In genomic region chr1:40404670-40405462, GRCh38 we compare ENCODE assay signal across 8 cellular contexts. TPM values are rescaled to one million over a fixed set of nuclear protein-coding genes. Genes with fewer than 3 reads are reported as not detected.
A peak's percentile ranks its signal among the peaks of the same experiment; 100 is the strongest.
DNase-seq lines count a peak whose midpoint lies in the region; ATAC-seq and TF ChIP-seq lines count a peak whose summit lies in the region.

No MANE protein-coding gene starts in this region.

- no peak overlapping the region for H3K4me3 Mint-ChIP-seq in CD14-positive monocyte
- no peak overlapping the region for H3K4me3 Mint-ChIP-seq in activated CD8-positive, alpha-beta T cell treated with anti-CD3 and anti-CD28 coated beads, Interleukin-2, amount 10 ng/mL, durations not matched to agents 7 days and 5 days

- no peaks in the 10 kb centered on the region for H3K27me3 ChIP-seq in prostate gland (replicated peaks; ENCODE audit: insufficient read depth)

- H3K36me3 ChIP-seq in prostate gland, result no peaks in the 10 kb centered on the region

- H3K4me1 ChIP-seq in prostate gland (replicated peaks), result no peaks in the 10 kb centered on the region

- peak overlapping the region in 5 of 7 donors; percentile 9 to 94 (median 88) for H3K27ac Mint-ChIP-seq in CD14-positive monocyte
- H3K27ac Mint-ChIP-seq in activated CD8-positive, alpha-beta T cell treated with anti-CD3 and anti-CD28 coated beads, Interleukin-2, amount 10 ng/mL, durations not matched to agents 7 days and 5 days, result peak overlapping the region; percentile 75

- POLR2A ChIA-PET in activated CD8-positive, alpha-beta T cell treated with anti-CD3 and anti-CD28 coated beads, Interleukin-2, amount 10 ng/mL, durations not matched to agents 7 days and 5 days (lab: Charles Lee), result interaction anchor here (1.1 to 8.9 kb wide), 5 partner anchors 10 to 243 kb away, joined by 3 to 149 read pairs (median 7); partner anchors contain the start of genes RLF and SMAP2

- TF ChIP-seq CTCF in CD14-positive monocyte (IDR thresholded peaks at IDR 0.05) (peak; percentile 89), GM13977 (IDR thresholded peaks at IDR 0.05; ENCODE audit: extremely low read depth, insufficient read depth, missing control alignments) (peak; percentile 75), fibroblast of villous mesenchyme (IDR thresholded peaks at IDR 0.05; ENCODE audit: insufficient read depth, low read depth, low read length) (peak; percentile 71), prostate gland (IDR thresholded peaks at IDR 0.05) (peak; percentile 66 to 91 (median 84))

- peaks cover 0 to 3% (median 0%) of the 10 kb centered on the region in 3 donors for H3K27me3 Mint-ChIP-seq in CD14-positive monocyte (ENCODE audit: low read depth in 3 of 3)
- H3K27me3 Mint-ChIP-seq in activated CD8-positive, alpha-beta T cell treated with anti-CD3 and anti-CD28 coated beads, Interleukin-2, amount 10 ng/mL, durations not matched to agents 7 days and 5 days (ENCODE audit: low read depth), result no peaks in the 10 kb centered on the region

- WGBS in prostate gland, result 48% methylated on average over 11 of the region's 11 CpGs

- in situ Hi-C loops in GM13977 (cut with MboI; ENCODE audit: low pct_unique_long_range_greater_than_20kb, low sequenced_read_pairs, unreplicated experiment), result loop anchor here (10.0 kb wide), 2 partner anchors 50 to 260 kb away; no protein-coding TSS in a partner anchor

- H3K4me3 ChIP-seq in fibroblast of villous mesenchyme (ENCODE audit: low read depth, low read length), result no peak overlapping the region
- no peak overlapping the region for H3K4me3 ChIP-seq in prostate gland

- peaks cover 59 to 69% of the 10 kb centered on the region in 2 donors for H3K36me3 Mint-ChIP-seq in CD14-positive monocyte
- peaks cover 34% of the 10 kb centered on the region for H3K36me3 Mint-ChIP-seq in activated CD8-positive, alpha-beta T cell treated with anti-CD3 and anti-CD28 coated beads, Interleukin-2, amount 10 ng/mL, durations not matched to agents 7 days and 5 days (ENCODE audit: low read depth)

- no peaks in the 10 kb centered on the region for H3K9me3 Mint-ChIP-seq in CD14-positive monocyte
- no peaks in the 10 kb centered on the region for H3K9me3 Mint-ChIP-seq in activated CD8-positive, alpha-beta T cell treated with anti-CD3 and anti-CD28 coated beads, Interleukin-2, amount 10 ng/mL, durations not matched to agents 7 days and 5 days (ENCODE audit: insufficient read depth)

- no peak for DNase-seq in CD14-positive monocyte (ENCODE audit: low spot score)
- peak; percentile 22 for DNase-seq in GM13977 (ENCODE audit: low spot score)
- peak; percentile 24 for DNase-seq in NCI-H345 treated with DMSO at 0.1 percent for 48 hours (lab: John Stamatoyannopoulos, UW; ENCODE audit: unreplicated experiment)
- DNase-seq in activated CD8-positive, alpha-beta T cell treated with anti-CD3 and anti-CD28 coated beads, Interleukin-2, amount 10 ng/mL, durations not matched to agents 7 days and 5 days, result peak; percentile 67
- peak; percentile 80 for DNase-seq in fibroblast of villous mesenchyme (ENCODE audit: low read depth)
- DNase-seq in prostate gland (ENCODE audit: low spot score), result peak; percentile 38

- CTCF ChIA-PET in activated CD8-positive, alpha-beta T cell treated with anti-CD3 and anti-CD28 coated beads, Interleukin-2, amount 10 ng/mL, durations not matched to agents 7 days and 5 days (lab: Charles Lee), result interaction anchor here (0.6 to 9.0 kb wide), 25 partner anchors 9 to 372 kb away, joined by 3 to 206 read pairs (median 4); partner anchors contain the start of genes COL9A2, SMAP2, ZFP69B and ZNF684

- H3K27ac ChIP-seq in prostate gland, result no peak overlapping the region

- intact Hi-C loops in CD14-positive monocyte (cut with micrococcal nuclease) (loop anchor here in 1 of 2 donors (5.0 to 10.0 kb wide), 3 partner anchors 150 to 320 kb away; partner anchors contain the start of gene ZMPSTE24), prostate gland (cut with DNase I) (loop anchor here (2.0 to 10.0 kb wide), 2 partner anchors 90 to 252 kb away; partner anchors contain the start of gene COL9A2)

- no peak for TF ChIP-seq POLR2A in prostate gland (IDR thresholded peaks at IDR 0.05)

- H3K9me3 ChIP-seq in prostate gland, result no peaks in the 10 kb centered on the region

- peak; percentile 57 for ATAC-seq in activated CD8-positive, alpha-beta T cell treated with anti-CD3 and anti-CD28 coated beads, Interleukin-2, amount 10 ng/mL, durations not matched to agents 7 days and 5 days
- ATAC-seq in GM18517 (IDR thresholded peaks at IDR 0.05; ENCODE audit: unreplicated experiment) (no peak), GM21717 (IDR thresholded peaks at IDR 0.05; ENCODE audit: unreplicated experiment) (no peak)

- peaks cover 48% of the 10 kb centered on the region for H3K4me1 Mint-ChIP-seq in CD14-positive monocyte
- peaks cover 52% of the 10 kb centered on the region for H3K4me1 Mint-ChIP-seq in activated CD8-positive, alpha-beta T cell treated with anti-CD3 and anti-CD28 coated beads, Interleukin-2, amount 10 ng/mL, durations not matched to agents 7 days and 5 days (ENCODE audit: low read depth)

RNA-seq across cellular contexts. Expression of gene SMAP2, which starts 31.3 kb away (rescaled TPM):
- 100 to 1,000 TPM; 359 to 382 TPM for polyA plus RNA-seq in CD14-positive monocyte
- total RNA-seq in activated CD8-positive, alpha-beta T cell treated with anti-CD3 and anti-CD28 coated beads, Interleukin-2, amount 10 ng/mL, durations not matched to agents 7 days and 5 days, result 100 to 1,000 TPM; 106 to 107 TPM
- total RNA-seq in fibroblast of villous mesenchyme, result 15.8 and 19.4 TPM in 2 replicates
- 10 to 100 TPM; 22.0 to 39.6 TPM for total RNA-seq in prostate gland

RNA-seq across cellular contexts. Expression of gene ZFP69B, which starts 45.4 kb away (rescaled TPM):
- polyA plus RNA-seq in CD14-positive monocyte, result under 1 TPM in 1 of 2 donors, not detected in 1; 0.20 TPM
- 1 to 10 TPM; 3.6 to 3.8 TPM for total RNA-seq in activated CD8-positive, alpha-beta T cell treated with anti-CD3 and anti-CD28 coated beads, Interleukin-2, amount 10 ng/mL, durations not matched to agents 7 days and 5 days
- total RNA-seq in fibroblast of villous mesenchyme (3.9 and 5.8 TPM in 2 replicates), prostate gland (1 to 10 TPM in 1 of 2 donors, under 1 TPM in 1; 0.46 to 2.9 TPM)
